Comparison of ENCODE assay signal across 8 cellular contexts in the genomic region with DNA sequence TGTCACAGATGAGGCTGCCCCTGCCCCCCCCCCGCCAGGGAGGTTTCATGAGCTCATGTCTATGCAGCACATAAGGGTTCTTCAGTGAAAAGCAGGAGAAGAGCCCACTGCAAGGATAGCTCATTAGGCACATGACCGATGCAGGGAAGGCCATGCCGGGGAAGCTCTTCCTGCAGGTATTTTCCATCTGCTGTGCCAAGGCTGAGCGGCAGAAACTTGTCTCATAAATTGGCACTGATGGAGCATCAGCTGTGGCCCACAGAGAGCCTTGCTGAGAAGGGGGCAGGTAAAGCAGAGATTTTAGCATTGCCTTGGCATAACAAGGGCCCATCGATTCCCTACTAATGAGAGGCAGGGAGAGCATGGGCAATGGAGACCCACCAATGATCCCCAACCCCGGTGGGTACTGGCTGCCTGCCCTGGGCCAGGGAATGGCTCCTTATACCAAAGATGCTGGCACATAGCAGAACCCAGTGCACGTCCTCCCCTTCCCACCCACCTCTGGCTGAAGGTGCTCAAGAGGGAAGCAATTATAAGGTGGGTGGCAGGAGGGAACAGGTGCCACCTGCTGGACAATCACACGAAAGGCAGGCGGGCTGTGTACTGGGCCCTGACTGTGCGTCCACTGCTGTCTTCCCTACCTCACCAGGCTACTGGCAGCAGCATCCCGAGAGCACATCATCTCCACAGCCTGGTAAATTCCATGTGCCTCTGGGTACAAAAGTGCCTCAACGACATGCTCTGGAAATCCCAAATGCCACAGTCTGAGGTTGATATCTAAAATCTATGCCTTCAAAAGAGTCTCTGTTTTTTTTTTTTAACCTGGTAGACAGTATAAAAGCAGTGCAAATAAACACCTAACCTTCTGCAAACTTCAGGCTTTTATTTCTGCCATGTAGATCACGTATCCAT. TPM values are rescaled to one million over a fixed set of nuclear protein-coding genes. Genes with fewer than 3 reads are reported as not detected.
DNase-seq lines count a peak whose midpoint lies in the region; ATAC-seq and TF ChIP-seq lines count a peak whose summit lies in the region.

No MANE protein-coding gene starts in this region.

- POLR2A ChIA-PET in SK-N-SH (lab: Yijun Ruan, JAX) = no interaction called here

- TF ChIP-seq RAD21 in SK-N-SH (IDR thresholded peaks at IDR 0.05; ENCODE audit: low read length) = peak; percentile 83

- H3K27ac ChIP-seq in SK-N-SH (ENCODE audit: low read depth in 2 of 2, low read length in 1 of 2) = no peak overlapping the region
- no peak overlapping the region for H3K27ac ChIP-seq in coronary artery
- no peak overlapping the region for H3K27ac ChIP-seq in aorta (ENCODE audit: low read depth in 1 of 2, low read length in 2 of 2)

- no peaks in the 10 kb centered on the region for H3K9me2 ChIP-seq in SK-N-SH

- no peaks in the 10 kb centered on the region for H3K36me3 ChIP-seq in SK-N-SH (replicated peaks in 1 of 2; ENCODE audit: control insufficient read depth in 1 of 2, insufficient read depth in 2 of 2, low read length in 1 of 2)
- H3K36me3 ChIP-seq in mucosa of descending colon (ENCODE audit: low read depth) = no peaks in the 10 kb centered on the region
- peaks cover 0 to 1% of the 10 kb centered on the region in 2 donors for H3K36me3 ChIP-seq in aorta (ENCODE audit: control insufficient read depth in 1 of 2, insufficient read depth in 2 of 2, low read length in 1 of 2)

- TF ChIP-seq POLR2A in GM18505 (IDR thresholded peaks at IDR 0.05; ENCODE audit: borderline replicate concordance, extremely low read depth, insufficient read depth, insufficient read length) = no peak

- no peak for DNase-seq in AG09309 (ENCODE audit: low read depth)
- peak; percentile 60 for DNase-seq in NAMALWA (ENCODE audit: low spot score)
- DNase-seq in SK-N-SH = peak; percentile 75
- DNase-seq in coronary artery (ENCODE audit: low spot score) = peak; percentile 67
- DNase-seq in mucosa of descending colon = peak in 2 of 3 donors; percentile 58 to 64
- DNase-seq in aorta = no peak

- CTCF ChIA-PET in SK-N-SH (lab: Yijun Ruan, JAX) = interaction anchor here (0.7 to 3.3 kb wide), 32 partner anchors 9 to 394 kb away, joined by 3 to 25 read pairs (median 4); no protein-coding TSS in a partner anchor

- intact Hi-C loops in mucosa of descending colon (cut with DNase I, micrococcal nuclease) (no loop called here), aorta (cut with DNase I) (loop anchor here in 1 of 2 donors (10.0 kb wide), 1 partner anchor 250 kb away; no protein-coding TSS in a partner anchor)

- H2AFZ ChIP-seq in SK-N-SH (ENCODE audit: low read depth) = no peak overlapping the region

- TF ChIP-seq EP300 in SK-N-SH (IDR thresholded peaks at IDR 0.05; ENCODE audit: borderline replicate concordance in 1 of 2, low read depth in 1 of 2, low read length in 1 of 2) = no peak

- H3K4me3 ChIP-seq in AG09309 (ENCODE audit: control insufficient read depth, low read depth, low read length) (no peak overlapping the region), SK-N-SH (ENCODE audit: low read depth in 2 of 2, low read length in 1 of 2) (no peak overlapping the region; a peak in 1 of 4 replicates), coronary artery (no peak overlapping the region), mucosa of descending colon (no peak overlapping the region), aorta (ENCODE audit: low read length in 2 of 2) (no peak overlapping the region)

- no peak overlapping the region for H3K4me2 ChIP-seq in SK-N-SH

- ATAC-seq in GM18505 (IDR thresholded peaks at IDR 0.05; ENCODE audit: unreplicated experiment) (peak; percentile 97), HG02678 (IDR thresholded peaks at IDR 0.05; ENCODE audit: unreplicated experiment) (peak; percentile 98), mucosa of descending colon (peak; percentile 89), aorta (ENCODE audit: low FRiP score) (peak; percentile 40)

- no peaks in the 10 kb centered on the region for H3K27me3 ChIP-seq in SK-N-SH (ENCODE audit: insufficient read depth)
- H3K27me3 ChIP-seq in aorta (ENCODE audit: control insufficient read depth in 1 of 2, insufficient read depth in 2 of 2, low read length in 1 of 2) = no peaks in the 10 kb centered on the region

- TF ChIP-seq CTCF in AG09309 (IDR thresholded peaks at IDR 0.05; ENCODE audit: control insufficient read depth, insufficient read depth, low read depth, low read length, missing control alignments) (peak; percentile 86), SK-N-SH (IDR thresholded peaks at IDR 0.05) (peak; percentile 78), coronary artery (IDR thresholded peaks at IDR 0.05) (peak; percentile 43), mucosa of descending colon (IDR thresholded peaks at IDR 0.05) (peak; percentile 53)

- H3K9me3 ChIP-seq in SK-N-SH = no peaks in the 10 kb centered on the region
- H3K9me3 ChIP-seq in mucosa of descending colon = peaks cover 2% of the 10 kb centered on the region
- no peaks in the 10 kb centered on the region for H3K9me3 ChIP-seq in aorta (ENCODE audit: control insufficient read depth, low read length)

- no peaks in the 10 kb centered on the region for H3K4me1 ChIP-seq in SK-N-SH (ENCODE audit: control insufficient read depth in 1 of 2, insufficient read depth in 2 of 2, low read depth in 1 of 2, low read length in 1 of 2)
- no peaks in the 10 kb centered on the region for H3K4me1 ChIP-seq in mucosa of descending colon (ENCODE audit: low read depth)
- no peaks in the 10 kb centered on the region for H3K4me1 ChIP-seq in aorta (ENCODE audit: control insufficient read depth in 1 of 2, insufficient read depth in 2 of 2, low read length in 2 of 2)

- no peak overlapping the region for H3K9ac ChIP-seq in SK-N-SH

- H3F3A ChIP-seq in SK-N-SH (replicated peaks; ENCODE audit: insufficient read depth) = no peaks in the 10 kb centered on the region

- WGBS in SK-N-SH (ENCODE audit: low lambda C conversion rate) = 49% methylated on average over 12 of the region's 13 CpGs
- WGBS in aorta, 2 donors = 58 to 61% methylated on average over 13 of the region's 13 CpGs

- H4K20me1 ChIP-seq in SK-N-SH (ENCODE audit: insufficient read depth) = no peaks in the 10 kb centered on the region

- H3K79me2 ChIP-seq in SK-N-SH (ENCODE audit: insufficient read depth) = no peaks in the 10 kb centered on the region

TF ChIP-seq in SK-N-SH, 30 proteins besides CTCF, POLR2A, EP300 and RAD21:
- TF ChIP-seq MXI1 (IDR thresholded peaks at IDR 0.05; ENCODE audit: low read depth, low read length) (no peak), SMC3 (IDR thresholded peaks at IDR 0.05; ENCODE audit: low read depth, low read length) (peak; percentile 91)

RNA-seq across cellular contexts. Expression of a gene that starts 41.4 kb away (rescaled TPM):
- polyA plus RNA-seq in SK-N-SH (2012; rRNA removed) (30.6 and 34.3 TPM in 2 replicates), aorta (1 to 10 TPM; 1.9 to 4.6 TPM)
- polyA plus RNA-seq in SK-N-SH (2012; cell fraction: cytosol; rRNA removed) = 14.6 and 22.5 TPM in 2 replicates
- polyA plus RNA-seq in SK-N-SH (2012; cell fraction: nucleus; rRNA removed) = 41.1 and 47.5 TPM in 2 replicates
- total RNA-seq in mucosa of descending colon (10 to 100 TPM; 13.9 to 28.9 (median 15.3) TPM), aorta (10 to 100 TPM in 1 of 2 donors, 1 to 10 TPM in 1; 8.0 to 20.3 TPM)

Comparison
In these comparisons a context has a peak if more than half of its experiments do, and no peak if none do; other contexts are left out.
1. DNase-seq: peak in NAMALWA (single experiment), SK-N-SH (single experiment), coronary artery (single experiment) and mucosa of descending colon (2 of 3); none in AG09309 (single experiment) and aorta (0 of 2).
2. ATAC-seq: peak in every context shown above with its lines; median percentile 98 in HG02678; 97 in GM18505; 89 in mucosa of descending colon; 40 in aorta.
3. Peak in every context shown above with its lines, with median percentiles within 50 percentile points of each other: CTCF ChIP-seq.